9 cellular contexts compared by ENCODE assay signal in the genomic region with DNA sequence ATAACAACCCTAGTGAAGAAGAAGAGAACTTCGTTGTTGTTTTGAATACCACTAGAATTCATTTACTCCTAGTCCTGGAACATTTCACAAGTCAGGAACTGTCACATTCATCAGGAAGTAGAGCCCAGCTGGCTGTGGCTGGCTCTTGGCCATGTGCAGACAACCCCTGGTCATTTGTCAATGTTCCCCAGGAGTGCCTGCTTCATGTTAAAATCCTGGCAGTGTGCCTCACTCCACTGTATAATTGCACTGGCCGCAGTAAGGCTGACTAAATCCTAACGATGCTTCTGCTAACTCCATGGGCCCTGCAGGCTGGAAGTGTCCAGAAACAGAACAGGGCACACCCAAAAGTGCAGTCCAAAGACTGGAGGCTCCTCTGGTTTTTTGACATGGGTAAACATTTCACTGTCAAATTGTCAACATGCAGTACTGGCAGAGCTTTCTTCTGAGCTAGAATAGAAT. TPM values are rescaled to one million over a fixed set of nuclear protein-coding genes. Genes with fewer than 3 reads are reported as not detected.
DNase-seq lines count a peak whose midpoint lies in the region; TF ChIP-seq lines count a peak whose summit lies in the region.
"Had no signal": no experiment of that assay in that cellular context is flagged by ENCODE, and none has a peak within 500 bp of the region (broad histone marks: within the 10 kb centered on the region; RNA-seq: fewer than 3 reads in every experiment).

No MANE protein-coding gene starts in this region.

- WGBS in mesenchymal stem cell: 0% methylated on average over 3 of the region's 3 CpGs

- no peak for TF ChIP-seq CTCF in colonic mucosa (IDR thresholded peaks at IDR 0.05)
- no peak for TF ChIP-seq CTCF in MM.1S (IDR thresholded peaks at IDR 0.05; ENCODE audit: low read length)
- TF ChIP-seq CTCF in GM20000 (IDR thresholded peaks at IDR 0.05; ENCODE audit: extremely low read depth, missing control alignments): no peak

- H3K79me2 ChIP-seq in MM.1S (ENCODE audit: low read length): no peaks in the 10 kb centered on the region

- H3K4ac ChIP-seq in mesenchymal stem cell (ENCODE audit: low read depth in 1 of 2, low read length in 2 of 2): peak overlapping the region; percentile 5 to 88

- H3K23ac ChIP-seq in mesenchymal stem cell (ENCODE audit: low read length in 2 of 2): no peak overlapping the region

- no peaks in the 10 kb centered on the region for H3F3A ChIP-seq in MM.1S (ENCODE audit: insufficient read depth, low read length)

- peak overlapping the region in 1 of 2 experiments; percentile 91 for H3K18ac ChIP-seq in mesenchymal stem cell (ENCODE audit: low read depth in 1 of 2, low read length in 2 of 2)

- H3K9me3 ChIP-seq in colonic mucosa: no peaks in the 10 kb centered on the region
- no peaks in the 10 kb centered on the region for H3K9me3 ChIP-seq in mesenchymal stem cell (ENCODE audit: control insufficient read depth, low read length)
- no peaks in the 10 kb centered on the region for H3K9me3 ChIP-seq in MM.1S (replicated peaks; ENCODE audit: insufficient read depth, low read length)
- H3K9me3 ChIP-seq: BLaER1 treated with 17β-estradiol and CSF1 and Interleukin-3, amounts not matched to agents 10 nM and 100 nM had no signal

- no peak overlapping the region for H2BK5ac ChIP-seq in mesenchymal stem cell (ENCODE audit: low read depth, low read length, poor library complexity, severe bottlenecking)

- H3K79me1 ChIP-seq in mesenchymal stem cell (replicated peaks; ENCODE audit: low read length, poor library complexity, severe bottlenecking): no peaks in the 10 kb centered on the region

- H3K9me2 ChIP-seq in MM.1S (replicated peaks; ENCODE audit: insufficient read depth, low read length): no peaks in the 10 kb centered on the region

- no peak overlapping the region for H2AK5ac ChIP-seq in mesenchymal stem cell (ENCODE audit: low read length, severe bottlenecking)

- H3K27ac ChIP-seq in colonic mucosa: peak overlapping the region; percentile 35
- no peak overlapping the region for H3K27ac ChIP-seq in mesenchymal stem cell (ENCODE audit: low read length, poor library complexity, severe bottlenecking)
- H3K27ac ChIP-seq in MM.1S (ENCODE audit: low read length): no peak overlapping the region
- H3K27ac ChIP-seq: BLaER1 treated with 17β-estradiol and CSF1 and Interleukin-3, amounts not matched to agents 10 nM and 100 nM had no signal

- no peak overlapping the region for H4K8ac ChIP-seq in mesenchymal stem cell (ENCODE audit: low read length)

- H4K91ac ChIP-seq in mesenchymal stem cell (ENCODE audit: low read length): no peak overlapping the region

- peak; percentile 28 for DNase-seq in AG08396 (ENCODE audit: low spot score)
- DNase-seq in NCI-H1694 (lab: John Stamatoyannopoulos, UW): peak; percentile 44
- DNase-seq in colonic mucosa: peak; percentile 89
- DNase-seq in mesenchymal stem cell: peak; percentile 97
- DNase-seq in activated effector memory CD4-positive, alpha-beta T cell treated with anti-CD3 and anti-CD28 coated beads, Interleukin-2, amount 50 U/mL, for 16 hours: no peak
- DNase-seq in MM.1S: no peak
- DNase-seq in GM20000 (ENCODE audit: low spot score): no peak
- no peak for DNase-seq in NCI-H187 treated with DMSO at 0.1 percent for 48 hours (lab: John Stamatoyannopoulos, UW)

- no peaks in the 10 kb centered on the region for H3K4me1 ChIP-seq in colonic mucosa
- peaks cover 3% of the 10 kb centered on the region for H3K4me1 ChIP-seq in mesenchymal stem cell (ENCODE audit: control insufficient read depth, insufficient read depth, low read depth, low read length)
- no peaks in the 10 kb centered on the region for H3K4me1 ChIP-seq in MM.1S (ENCODE audit: low read length)
- H3K4me1 ChIP-seq: BLaER1 treated with 17β-estradiol and CSF1 and Interleukin-3, amounts not matched to agents 10 nM and 100 nM had no signal

- no peak overlapping the region for H3K4me2 ChIP-seq in mesenchymal stem cell (ENCODE audit: low read length, poor library complexity, severe bottlenecking)
- H3K4me2 ChIP-seq in MM.1S (ENCODE audit: low read depth, low read length): no peak overlapping the region
- H3K4me2 ChIP-seq: BLaER1 treated with 17β-estradiol and CSF1 and Interleukin-3, amounts not matched to agents 10 nM and 100 nM had no signal

- H3K9ac ChIP-seq in colonic mucosa (ENCODE audit: low read depth in 2 of 2, low read length in 2 of 2) (no peak overlapping the region), mesenchymal stem cell (ENCODE audit: low read length) (no peak overlapping the region), MM.1S (ENCODE audit: low read length) (no peak overlapping the region)
- H3K9ac ChIP-seq: BLaER1 treated with 17β-estradiol and CSF1 and Interleukin-3, amounts not matched to agents 10 nM and 100 nM had no signal

- no peak overlapping the region for H2BK15ac ChIP-seq in mesenchymal stem cell (ENCODE audit: low read depth, poor library complexity, severe bottlenecking)

- H2AFZ ChIP-seq in mesenchymal stem cell (ENCODE audit: low read depth, low read length) (no peak overlapping the region), MM.1S (ENCODE audit: low read length) (no peak overlapping the region)

- no peak overlapping the region for H3K4me3 ChIP-seq in colonic mucosa
- peak overlapping the region in 1 of 2 experiments; percentile 0 for H3K4me3 ChIP-seq in mesenchymal stem cell (ENCODE audit: insufficient read depth in 1 of 2, low read depth in 1 of 2, low read length in 2 of 2)
- no peak overlapping the region for H3K4me3 ChIP-seq in MM.1S (ENCODE audit: low read length)
- H3K4me3 ChIP-seq: BLaER1 treated with 17β-estradiol and CSF1 and Interleukin-3, amounts not matched to agents 10 nM and 100 nM had no signal

- intact Hi-C loops in colonic mucosa (cut with DNase I): no loop called here

- no peaks in the 10 kb centered on the region for H4K20me1 ChIP-seq in MM.1S (ENCODE audit: insufficient read depth, low read length)
- H4K20me1 ChIP-seq: BLaER1 treated with 17β-estradiol and CSF1 and Interleukin-3, amounts not matched to agents 10 nM and 100 nM had no signal

- H3K36me3 ChIP-seq in colonic mucosa: no peaks in the 10 kb centered on the region
- no peaks in the 10 kb centered on the region for H3K36me3 ChIP-seq in mesenchymal stem cell (ENCODE audit: control insufficient read depth in 1 of 2, insufficient read depth in 2 of 2, low read depth in 1 of 2, low read length in 2 of 2)
- H3K36me3 ChIP-seq in MM.1S (replicated peaks; ENCODE audit: insufficient read depth, low read length): no peaks in the 10 kb centered on the region
- H3K36me3 ChIP-seq: BLaER1 treated with 17β-estradiol and CSF1 and Interleukin-3, amounts not matched to agents 10 nM and 100 nM had no signal

- H3K27me3 ChIP-seq in colonic mucosa (no peaks in the 10 kb centered on the region), mesenchymal stem cell (ENCODE audit: control insufficient read depth in 1 of 2, insufficient read depth in 1 of 2, low read length in 2 of 2) (peaks cover 0 to 6% of the 10 kb centered on the region in 2 experiments), MM.1S (replicated peaks; ENCODE audit: insufficient read depth, low read length) (no peaks in the 10 kb centered on the region)
- H3K27me3 ChIP-seq: BLaER1 treated with 17β-estradiol and CSF1 and Interleukin-3, amounts not matched to agents 10 nM and 100 nM had no signal

- no peak overlapping the region for H3K14ac ChIP-seq in mesenchymal stem cell (ENCODE audit: low read length in 2 of 2)

- no peak overlapping the region for H2BK12ac ChIP-seq in mesenchymal stem cell (ENCODE audit: low read length in 2 of 2)

- H2BK120ac ChIP-seq in mesenchymal stem cell (ENCODE audit: low read depth, low read length): no peak overlapping the region

RNA-seq across cellular contexts. Expression of gene ADGRF1, which starts 41.5 kb away (rescaled TPM):
- total RNA-seq in colonic mucosa: 1 to 10 TPM; 1.7 to 2.0 TPM
- 0.01 TPM for polyA plus RNA-seq in mesenchymal stem cell (2013, experiment 1 of 2)
- polyA plus RNA-seq in mesenchymal stem cell (2013, experiment 2 of 2): 0.04 TPM

Comparison
In these comparisons a context has a peak if more than half of its experiments do, and no peak if none do; other contexts are left out.
1. DNase-seq: peak in AG08396 (single experiment), NCI-H1694 (single experiment), colonic mucosa (single experiment) and mesenchymal stem cell (single experiment); none in activated effector memory CD4-positive, alpha-beta T cell treated with anti-CD3 and anti-CD28 coated beads, Interleukin-2, amount 50 U/mL, for 16 hours (single experiment), MM.1S (single experiment), GM20000 (single experiment) and NCI-H187 treated with DMSO at 0.1 percent for 48 hours (single experiment).